In the genomic region with DNA sequence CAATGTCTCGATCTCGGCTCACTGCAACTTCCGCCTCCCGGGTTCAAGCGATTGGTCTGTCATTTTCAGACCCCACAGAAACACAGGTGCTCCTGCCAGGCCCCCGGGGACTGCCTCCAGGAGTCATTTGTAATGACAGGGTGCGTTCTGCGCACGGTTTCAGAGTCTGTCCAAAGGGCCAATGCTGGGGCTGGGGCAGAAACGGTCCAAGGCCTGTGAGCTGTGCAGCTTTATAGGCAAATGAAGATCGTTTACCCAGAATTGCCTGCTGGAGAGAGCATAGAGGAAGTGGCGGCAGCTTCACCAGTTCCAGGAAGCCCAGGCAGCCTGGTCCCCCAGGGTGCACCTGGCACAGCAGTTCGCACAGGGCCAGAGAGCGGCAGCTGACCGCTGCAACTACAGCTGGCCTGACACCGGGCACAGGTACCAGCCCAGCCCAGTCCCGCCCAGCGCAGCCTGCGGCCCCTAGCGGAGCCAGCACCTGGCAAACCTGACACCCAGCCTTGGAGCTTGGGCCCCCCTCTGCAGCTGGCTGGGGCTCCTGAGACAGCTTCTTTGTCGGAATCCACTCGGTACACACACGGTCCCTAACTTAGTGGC, we compare ENCODE assay signal across 8 cellular contexts.
DNase-seq lines count a peak whose midpoint lies in the region; ATAC-seq and TF ChIP-seq lines count a peak whose summit lies in the region.
"Not testable (repeated sequence)": the region's sequence is repeated elsewhere in the genome, so short reads cannot be mapped to it uniquely, and the experiment has no call there.

No MANE protein-coding gene starts in this region.

- TF ChIP-seq CTCF in body of pancreas (IDR thresholded peaks at IDR 0.05) = peak in 2 of 7 experiments; percentile 4 to 8
- TF ChIP-seq CTCF in lung (IDR thresholded peaks at IDR 0.05; ENCODE audit: control extremely low read depth, extremely low read depth) = not testable (repeated sequence)

- TF ChIP-seq POLR2A in body of pancreas (IDR thresholded peaks at IDR 0.05) = peak in 2 of 3 donors; percentile 35 to 38

- not testable (repeated sequence) for H3K4me3 ChIP-seq in body of pancreas, lung

- ATAC-seq in GM19372 (IDR thresholded peaks at IDR 0.05; ENCODE audit: low read depth, unreplicated experiment) (peak; percentile 46), HG02973 (IDR thresholded peaks at IDR 0.05; ENCODE audit: unreplicated experiment) (peak; percentile 39), body of pancreas (peak; percentile 35)
- not testable (repeated sequence) for ATAC-seq in lung (ENCODE audit: insufficient read depth, low FRiP score)

- H3K4me1 ChIP-seq in body of pancreas (peaks cover 46% of the 10 kb centered on the region), lung (ENCODE audit: control insufficient read depth in 2 of 2, insufficient read depth in 2 of 2, low read length in 2 of 2) (peaks cover 11 to 17% of the 10 kb centered on the region in 2 donors)

- H3K36me3 ChIP-seq in body of pancreas (replicated peaks in 1 of 2; ENCODE audit: insufficient read depth in 1 of 2, low read depth in 2 of 2); lung (ENCODE audit: control insufficient read depth in 2 of 2, insufficient read depth in 2 of 2, low read length in 2 of 2): not testable (repeated sequence)

- in situ Hi-C loops in G401 (cut with HindIII; ENCODE audit: low sequenced_read_pairs) = not testable (repeated sequence)

- H3K27ac ChIP-seq in body of pancreas = peak overlapping the region in 2 of 4 donors; percentile 75 to 81
- not testable (repeated sequence) for H3K27ac ChIP-seq in lung (ENCODE audit: low read depth in 1 of 2, low read length in 1 of 2)

- H3K27me3 ChIP-seq in body of pancreas; lung (ENCODE audit: control insufficient read depth, insufficient read depth): not testable (repeated sequence)

- intact Hi-C loops in body of pancreas (cut with DNase I) = not testable (repeated sequence)

- 57 to 59% methylated on average over 20 to 23 of the region's 23 CpGs for whole genome bisulfite sequencing in body of pancreas, 2 donors
- WGBS in lung, 2 donors = 39 to 65% methylated on average over 23 of the region's 23 CpGs

- DNase-seq in G401 (ENCODE audit: low spot score) = peak; percentile 44
- DNase-seq in NAMALWA (ENCODE audit: low spot score) = peak; percentile 96
- DNase-seq in activated CD4-positive, CD25-positive, alpha-beta regulatory T cell treated with anti-CD3 and anti-CD28 coated beads, Interleukin-2, amount 50 U/mL, for 72 hours = peak; percentile 77
- DNase-seq in body of pancreas = peak; percentile 58 to 75 (median 66)
- DNase-seq in lung (ENCODE audit: low spot score) = peak; percentile 54
- DNase-seq in stimulated activated CD8-positive, alpha-beta memory T cell treated with anti-CD3 and anti-CD28 coated beads, Interleukin-7, amount 100 ng/mL, for 1 hour (ENCODE audit: low read depth in 2 of 2) = peak; percentile 27 to 35

- H3K9me3 ChIP-seq in body of pancreas; lung (ENCODE audit: control insufficient read depth in 2 of 2, insufficient read depth in 1 of 2, low read length in 1 of 2): not testable (repeated sequence)

Comparison
In these comparisons a context has a peak if more than half of its experiments do, and no peak if none do; other contexts are left out.
1. DNase-seq: peak in every context shown above with its lines; median percentile 96 in NAMALWA; 77 in activated CD4-positive, CD25-positive, alpha-beta regulatory T cell treated with anti-CD3 and anti-CD28 coated beads, Interleukin-2, amount 50 U/mL, for 72 hours; 66 in body of pancreas; 54 in lung; 44 in G401; 31 in stimulated activated CD8-positive, alpha-beta memory T cell treated with anti-CD3 and anti-CD28 coated beads, Interleukin-7, amount 100 ng/mL, for 1 hour.